ENCODE assay signal across 8 cellular contexts in the genomic region with DNA sequence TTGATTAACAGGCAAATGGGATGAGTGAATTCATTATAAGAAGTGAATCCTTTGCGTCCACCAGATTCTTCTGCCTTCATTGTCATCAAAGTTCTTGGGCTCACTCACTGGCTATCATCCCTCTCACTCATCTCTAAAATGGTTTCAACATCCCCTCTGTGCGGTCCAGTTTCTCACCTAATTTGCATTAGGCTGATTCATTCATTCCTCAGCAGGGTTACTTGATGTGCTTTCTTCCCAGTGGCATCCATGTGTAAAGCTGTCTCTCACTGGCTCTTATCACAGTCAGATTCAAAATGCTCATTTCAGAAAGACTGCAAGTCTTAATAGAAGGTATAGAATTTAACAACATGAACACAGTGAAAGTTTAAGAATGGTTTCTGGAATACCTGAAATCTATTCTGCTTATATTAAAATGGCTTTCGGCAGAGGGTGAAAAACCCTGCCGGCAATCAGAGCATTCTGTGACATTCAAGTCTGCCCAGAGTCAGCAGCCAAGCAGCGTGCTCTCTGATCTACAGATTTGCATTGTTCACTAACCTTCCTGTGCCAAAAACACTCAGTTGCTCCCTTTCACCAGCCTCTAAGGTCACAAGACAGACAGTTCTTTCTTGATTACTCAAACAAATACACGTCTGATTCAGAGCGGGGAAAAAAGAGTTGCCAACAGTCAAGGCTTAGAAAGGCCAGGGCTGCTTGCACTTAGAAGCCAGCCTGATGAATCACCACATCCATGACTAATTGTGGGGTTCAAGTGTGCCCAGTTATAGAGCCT.
DNase-seq lines count a peak whose midpoint lies in the region; ATAC-seq and TF ChIP-seq lines count a peak whose summit lies in the region.

No MANE protein-coding gene starts in this region.

- H3K9me3 Mint-ChIP-seq in T-helper 2 cell treated with Interferon-gamma antibody and Interleukin-4, amounts not matched to agents 5 μg/mL and 100 μg/mL, for 36 hours = no peaks in the 10 kb centered on the region

- no peak for TF ChIP-seq CTCF in foreskin fibroblast (IDR thresholded peaks at IDR 0.05; ENCODE audit: low read depth, low read length)

- H3K36me3 ChIP-seq in H7 (replicated peaks; ENCODE audit: control insufficient read depth, insufficient read depth, low read length) = no peaks in the 10 kb centered on the region

- H3K36me3 Mint-ChIP-seq in T-helper 2 cell treated with Interferon-gamma antibody and Interleukin-4, amounts not matched to agents 5 μg/mL and 100 μg/mL, for 36 hours (ENCODE audit: low read depth) = no peaks in the 10 kb centered on the region

- no peaks in the 10 kb centered on the region for H3K27me3 ChIP-seq in H7 (ENCODE audit: control insufficient read depth, insufficient read depth, low read length)

- peak; percentile 90 for ATAC-seq in HG02970 (IDR thresholded peaks at IDR 0.05; ENCODE audit: low FRiP score, unreplicated experiment)

- H3K27me3 Mint-ChIP-seq in T-helper 2 cell treated with Interferon-gamma antibody and Interleukin-4, amounts not matched to agents 5 μg/mL and 100 μg/mL, for 36 hours (ENCODE audit: low read depth) = peaks cover 7% of the 10 kb centered on the region

- H3K4me3 Mint-ChIP-seq in T-helper 2 cell treated with Interferon-gamma antibody and Interleukin-4, amounts not matched to agents 5 μg/mL and 100 μg/mL, for 36 hours = no peak overlapping the region

- no peak overlapping the region for H3K27ac Mint-ChIP-seq in T-helper 2 cell treated with Interferon-gamma antibody and Interleukin-4, amounts not matched to agents 5 μg/mL and 100 μg/mL, for 36 hours

- H3K4me1 Mint-ChIP-seq in T-helper 2 cell treated with Interferon-gamma antibody and Interleukin-4, amounts not matched to agents 5 μg/mL and 100 μg/mL, for 36 hours (ENCODE audit: low read depth) = no peaks in the 10 kb centered on the region

- intact Hi-C loops in posterior vena cava (cut with DNase I) = no loop called here

- no peak overlapping the region for H3K4me3 ChIP-seq in foreskin fibroblast (ENCODE audit: low read depth in 1 of 2, low read length in 2 of 2)
- H3K4me3 ChIP-seq in H7 (ENCODE audit: insufficient read depth, low read depth, low read length) = no peak overlapping the region

- DNase-seq in activated naive CD4-positive, alpha-beta T cell treated with Interleukin-2 at 50 U/mL for 16 hours = peak; percentile 20
- no peak for DNase-seq in activated naive CD4-positive, alpha-beta T cell (lab: John Stamatoyannopoulos, UW)
- peak; percentile 51 for DNase-seq in T-helper 2 cell treated with Interferon-gamma antibody and Interleukin-4, amounts not matched to agents 5 μg/mL and 100 μg/mL, for 36 hours (ENCODE audit: low spot score)
- DNase-seq in foreskin fibroblast (peak; percentile 98 to 99), putamen (ENCODE audit: low spot score) (peak; percentile 84), posterior vena cava (ENCODE audit: low spot score) (no peak), H7 (no peak)

Comparison
In these comparisons a context has a peak if more than half of its experiments do, and no peak if none do; other contexts are left out.
1. DNase-seq: peak in activated naive CD4-positive, alpha-beta T cell treated with Interleukin-2 at 50 U/mL for 16 hours (single experiment), T-helper 2 cell treated with Interferon-gamma antibody and Interleukin-4, amounts not matched to agents 5 μg/mL and 100 μg/mL, for 36 hours (single experiment), foreskin fibroblast (2 of 2) and putamen (single experiment); none in activated naive CD4-positive, alpha-beta T cell (0 of 4), posterior vena cava (single experiment) and H7 (single experiment).